1 cellular context compared by ENCODE assay signal in the genomic region with DNA sequence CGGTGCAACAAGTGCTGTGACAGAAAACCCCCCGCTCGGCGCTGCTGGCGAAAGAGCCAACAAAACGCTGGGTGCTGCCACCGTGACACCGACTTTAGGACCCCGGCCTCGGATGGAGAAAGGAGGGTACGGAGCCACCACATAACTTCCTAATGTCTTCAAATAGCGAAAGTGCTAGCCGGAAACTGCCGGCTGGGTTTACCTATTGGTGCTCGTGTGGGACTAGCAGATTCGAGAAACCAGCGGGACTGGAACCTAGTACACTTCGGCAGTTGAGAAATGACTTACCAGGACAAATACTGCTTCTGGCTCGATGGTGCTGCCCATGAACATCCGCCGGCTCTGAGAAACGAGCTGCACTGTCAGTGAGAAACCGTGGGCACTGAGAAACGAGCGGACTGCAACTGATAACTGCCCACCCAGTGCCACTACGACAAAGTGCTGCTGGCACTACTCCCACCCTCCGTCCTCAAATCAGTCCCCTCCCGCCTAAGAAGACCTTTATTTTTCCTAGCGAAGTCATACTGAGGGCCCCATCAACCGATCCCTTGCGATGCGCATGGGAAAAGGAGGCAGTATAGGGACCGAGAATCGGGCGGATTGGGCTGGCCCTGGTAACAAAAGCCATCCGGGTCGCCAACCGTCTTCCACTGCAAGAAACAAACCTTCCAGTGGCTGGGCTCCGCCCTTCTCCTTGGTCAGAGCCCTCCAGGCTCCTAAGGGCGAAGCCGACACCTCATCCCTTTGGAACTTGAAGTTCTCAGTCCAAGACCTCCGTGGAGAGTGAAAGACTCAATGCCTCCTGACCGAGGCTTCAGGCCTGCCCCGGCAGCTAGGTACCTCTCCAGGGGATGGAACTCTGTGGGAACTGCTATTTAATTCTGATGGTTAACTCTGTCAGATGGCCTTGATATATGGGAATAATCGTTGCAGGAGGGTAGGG.
A peak's percentile ranks its signal among the peaks of the same experiment; 100 is the strongest.
TF ChIP-seq lines count a peak whose summit lies in the region.

No MANE protein-coding gene starts in this region.

TF ChIP-seq in HepG2, 621 proteins besides CTCF, POLR2A, EP300 and RAD21 (continued from another document and continues in another):
- TF ChIP-seq, protein P1, sequence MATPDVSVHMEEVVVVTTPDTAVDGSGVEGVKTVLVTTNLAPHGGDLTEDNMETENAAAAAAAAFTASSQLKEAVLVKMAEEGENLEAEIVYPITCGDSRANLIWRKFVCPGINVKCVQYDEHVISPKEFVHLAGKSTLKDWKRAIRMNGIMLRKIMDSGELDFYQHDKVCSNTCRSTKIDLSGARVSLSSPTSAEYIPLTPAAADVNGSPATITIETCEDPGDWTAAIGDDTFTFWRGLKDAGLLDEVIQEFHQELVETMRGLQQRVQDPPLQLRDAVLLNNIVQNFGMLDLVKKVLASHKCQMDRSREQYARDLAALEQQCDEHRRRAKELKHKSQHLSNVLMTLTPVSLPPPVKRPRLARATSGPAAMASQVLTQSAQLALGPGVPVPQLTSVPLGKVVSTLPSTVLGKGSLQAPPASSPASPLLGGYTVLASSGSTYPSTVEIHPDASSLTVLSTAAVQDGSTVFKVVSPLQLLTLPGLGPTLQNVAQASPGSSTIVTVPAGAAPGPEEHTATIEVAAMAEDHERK (CRISPR knock-in tag; IDR thresholded peaks at IDR 0.05; ENCODE audit: low read depth) = no peak
- TF ChIP-seq IRX3 (CRISPR knock-in tag; IDR thresholded peaks at IDR 0.05; ENCODE audit: borderline replicate concordance, low read depth) = no peak
- TF ChIP-seq, protein P2, sequence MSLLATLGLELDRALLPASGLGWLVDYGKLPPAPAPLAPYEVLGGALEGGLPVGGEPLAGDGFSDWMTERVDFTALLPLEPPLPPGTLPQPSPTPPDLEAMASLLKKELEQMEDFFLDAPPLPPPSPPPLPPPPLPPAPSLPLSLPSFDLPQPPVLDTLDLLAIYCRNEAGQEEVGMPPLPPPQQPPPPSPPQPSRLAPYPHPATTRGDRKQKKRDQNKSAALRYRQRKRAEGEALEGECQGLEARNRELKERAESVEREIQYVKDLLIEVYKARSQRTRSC (CRISPR knock-in tag; IDR thresholded peaks at IDR 0.05; ENCODE audit: low read depth) = no peak
- TF ChIP-seq, protein P3, sequence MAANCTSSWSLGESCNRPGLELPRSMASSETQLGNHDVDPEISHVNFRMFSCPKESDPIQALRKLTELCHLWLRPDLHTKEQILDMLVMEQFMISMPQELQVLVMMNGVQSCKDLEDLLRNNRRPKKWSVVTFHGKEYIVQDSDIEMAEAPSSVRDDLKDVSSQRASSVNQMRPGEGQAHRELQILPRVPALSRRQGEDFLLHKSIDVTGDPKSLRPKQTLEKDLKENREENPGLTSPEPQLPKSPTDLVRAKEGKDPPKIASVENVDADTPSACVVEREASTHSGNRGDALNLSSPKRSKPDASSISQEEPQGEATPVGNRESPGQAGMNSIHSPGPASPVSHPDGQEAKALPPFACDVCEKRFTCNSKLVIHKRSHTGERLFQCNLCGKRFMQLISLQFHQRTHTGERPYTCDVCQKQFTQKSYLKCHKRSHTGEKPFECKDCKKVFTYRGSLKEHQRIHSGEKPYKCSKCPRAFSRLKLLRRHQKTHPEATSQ (CRISPR knock-in tag; IDR thresholded peaks at IDR 0.05; ENCODE audit: borderline replicate concordance) = peak; percentile 86; the same call in 1 of the 2 replicates
- no peak for TF ChIP-seq EZH2 (conservative IDR thresholded peaks at IDR 0.05; ENCODE audit: low read depth, low read length)
- TF ChIP-seq, protein P4, sequence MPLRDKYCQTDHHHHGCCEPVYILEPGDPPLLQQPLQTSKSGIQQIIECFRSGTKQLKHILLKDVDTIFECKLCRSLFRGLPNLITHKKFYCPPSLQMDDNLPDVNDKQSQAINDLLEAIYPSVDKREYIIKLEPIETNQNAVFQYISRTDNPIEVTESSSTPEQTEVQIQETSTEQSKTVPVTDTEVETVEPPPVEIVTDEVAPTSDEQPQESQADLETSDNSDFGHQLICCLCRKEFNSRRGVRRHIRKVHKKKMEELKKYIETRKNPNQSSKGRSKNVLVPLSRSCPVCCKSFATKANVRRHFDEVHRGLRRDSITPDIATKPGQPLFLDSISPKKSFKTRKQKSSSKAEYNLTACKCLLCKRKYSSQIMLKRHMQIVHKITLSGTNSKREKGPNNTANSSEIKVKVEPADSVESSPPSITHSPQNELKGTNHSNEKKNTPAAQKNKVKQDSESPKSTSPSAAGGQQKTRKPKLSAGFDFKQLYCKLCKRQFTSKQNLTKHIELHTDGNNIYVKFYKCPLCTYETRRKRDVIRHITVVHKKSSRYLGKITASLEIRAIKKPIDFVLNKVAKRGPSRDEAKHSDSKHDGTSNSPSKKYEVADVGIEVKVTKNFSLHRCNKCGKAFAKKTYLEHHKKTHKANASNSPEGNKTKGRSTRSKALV (CRISPR knock-in tag; IDR thresholded peaks at IDR 0.05) = peak; percentile 21; the same call in 1 of the 2 replicates
- no peak for TF ChIP-seq ZNF615 (CRISPR knock-in tag; IDR thresholded peaks at IDR 0.05; ENCODE audit: borderline replicate concordance)
- TF ChIP-seq, protein P5, sequence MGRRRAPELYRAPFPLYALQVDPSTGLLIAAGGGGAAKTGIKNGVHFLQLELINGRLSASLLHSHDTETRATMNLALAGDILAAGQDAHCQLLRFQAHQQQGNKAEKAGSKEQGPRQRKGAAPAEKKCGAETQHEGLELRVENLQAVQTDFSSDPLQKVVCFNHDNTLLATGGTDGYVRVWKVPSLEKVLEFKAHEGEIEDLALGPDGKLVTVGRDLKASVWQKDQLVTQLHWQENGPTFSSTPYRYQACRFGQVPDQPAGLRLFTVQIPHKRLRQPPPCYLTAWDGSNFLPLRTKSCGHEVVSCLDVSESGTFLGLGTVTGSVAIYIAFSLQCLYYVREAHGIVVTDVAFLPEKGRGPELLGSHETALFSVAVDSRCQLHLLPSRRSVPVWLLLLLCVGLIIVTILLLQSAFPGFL (CRISPR knock-in tag; IDR thresholded peaks at IDR 0.05) = no peak
- peak; percentile 28 for TF ChIP-seq ZEB1 (IDR thresholded peaks at IDR 0.05; ENCODE audit: insufficient replicate concordance, low read depth)
- TF ChIP-seq, protein P6, sequence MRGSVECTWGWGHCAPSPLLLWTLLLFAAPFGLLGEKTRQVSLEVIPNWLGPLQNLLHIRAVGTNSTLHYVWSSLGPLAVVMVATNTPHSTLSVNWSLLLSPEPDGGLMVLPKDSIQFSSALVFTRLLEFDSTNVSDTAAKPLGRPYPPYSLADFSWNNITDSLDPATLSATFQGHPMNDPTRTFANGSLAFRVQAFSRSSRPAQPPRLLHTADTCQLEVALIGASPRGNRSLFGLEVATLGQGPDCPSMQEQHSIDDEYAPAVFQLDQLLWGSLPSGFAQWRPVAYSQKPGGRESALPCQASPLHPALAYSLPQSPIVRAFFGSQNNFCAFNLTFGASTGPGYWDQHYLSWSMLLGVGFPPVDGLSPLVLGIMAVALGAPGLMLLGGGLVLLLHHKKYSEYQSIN (CRISPR knock-in tag; IDR thresholded peaks at IDR 0.05; ENCODE audit: borderline replicate concordance) = no peak
- no peak for TF ChIP-seq ZNF589 (CRISPR knock-in tag; conservative IDR thresholded peaks at IDR 0.05)
- no peak; the same call in 1 of the 2 replicates for TF ChIP-seq ATF7-NPFF (CRISPR knock-in tag; IDR thresholded peaks at IDR 0.05; ENCODE audit: low read depth)
- TF ChIP-seq, protein P7, sequence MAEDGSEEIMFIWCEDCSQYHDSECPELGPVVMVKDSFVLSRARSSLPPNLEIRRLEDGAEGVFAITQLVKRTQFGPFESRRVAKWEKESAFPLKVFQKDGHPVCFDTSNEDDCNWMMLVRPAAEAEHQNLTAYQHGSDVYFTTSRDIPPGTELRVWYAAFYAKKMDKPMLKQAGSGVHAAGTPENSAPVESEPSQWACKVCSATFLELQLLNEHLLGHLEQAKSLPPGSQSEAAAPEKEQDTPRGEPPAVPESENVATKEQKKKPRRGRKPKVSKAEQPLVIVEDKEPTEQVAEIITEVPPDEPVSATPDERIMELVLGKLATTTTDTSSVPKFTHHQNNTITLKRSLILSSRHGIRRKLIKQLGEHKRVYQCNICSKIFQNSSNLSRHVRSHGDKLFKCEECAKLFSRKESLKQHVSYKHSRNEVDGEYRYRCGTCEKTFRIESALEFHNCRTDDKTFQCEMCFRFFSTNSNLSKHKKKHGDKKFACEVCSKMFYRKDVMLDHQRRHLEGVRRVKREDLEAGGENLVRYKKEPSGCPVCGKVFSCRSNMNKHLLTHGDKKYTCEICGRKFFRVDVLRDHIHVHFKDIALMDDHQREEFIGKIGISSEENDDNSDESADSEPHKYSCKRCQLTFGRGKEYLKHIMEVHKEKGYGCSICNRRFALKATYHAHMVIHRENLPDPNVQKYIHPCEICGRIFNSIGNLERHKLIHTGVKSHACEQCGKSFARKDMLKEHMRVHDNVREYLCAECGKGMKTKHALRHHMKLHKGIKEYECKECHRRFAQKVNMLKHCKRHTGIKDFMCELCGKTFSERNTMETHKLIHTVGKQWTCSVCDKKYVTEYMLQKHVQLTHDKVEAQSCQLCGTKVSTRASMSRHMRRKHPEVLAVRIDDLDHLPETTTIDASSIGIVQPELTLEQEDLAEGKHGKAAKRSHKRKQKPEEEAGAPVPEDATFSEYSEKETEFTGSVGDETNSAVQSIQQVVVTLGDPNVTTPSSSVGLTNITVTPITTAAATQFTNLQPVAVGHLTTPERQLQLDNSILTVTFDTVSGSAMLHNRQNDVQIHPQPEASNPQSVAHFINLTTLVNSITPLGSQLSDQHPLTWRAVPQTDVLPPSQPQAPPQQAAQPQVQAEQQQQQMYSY (CRISPR knock-in tag; IDR thresholded peaks at IDR 0.05) = peak; percentile 73
- no peak for TF ChIP-seq ZKSCAN5 (CRISPR knock-in tag; IDR thresholded peaks at IDR 0.05)
- TF ChIP-seq ZNF501 (CRISPR knock-in tag; IDR thresholded peaks at IDR 0.05) = no peak
- no peak for TF ChIP-seq ZNF879 (CRISPR knock-in tag; IDR thresholded peaks at IDR 0.05)
- TF ChIP-seq MEIS1 (CRISPR knock-in tag; IDR thresholded peaks at IDR 0.05; ENCODE audit: borderline replicate concordance) = peak; percentile 65; the same call in 1 of the 2 replicates
- TF ChIP-seq THAP11 (CRISPR knock-in tag; IDR thresholded peaks at IDR 0.05) = peak; percentile 91
- TF ChIP-seq ZSCAN25 (CRISPR knock-in tag; IDR thresholded peaks at IDR 0.05) = no peak
- TF ChIP-seq HNRNPUL1 (IDR thresholded peaks at IDR 0.05; ENCODE audit: low read depth, low read length) = no peak
- TF ChIP-seq JUND (CRISPR knock-in tag; IDR thresholded peaks at IDR 0.05) = 0 out of 2 replicates have a peak, but pooled peaks have one; percentile 33
- no peak for TF ChIP-seq HNRNPLL (IDR thresholded peaks at IDR 0.05; ENCODE audit: low read depth, low read length, poor library complexity, severe bottlenecking)
- no peak for TF ChIP-seq SSRP1 (CRISPR knock-in tag; IDR thresholded peaks at IDR 0.05)
- TF ChIP-seq ZZZ3 (CRISPR knock-in tag; IDR thresholded peaks at IDR 0.05; ENCODE audit: borderline replicate concordance) = no peak; the same call in 1 of the 2 replicates
- TF ChIP-seq SRSF4 (IDR thresholded peaks at IDR 0.05; ENCODE audit: low read depth, low read length, poor library complexity, severe bottlenecking) = no peak
- TF ChIP-seq NFE2 (CRISPR knock-in tag; IDR thresholded peaks at IDR 0.05) = no peak
- no peak for TF ChIP-seq NFE2L1 (CRISPR knock-in tag; IDR thresholded peaks at IDR 0.05; ENCODE audit: borderline replicate concordance)
- no peak for TF ChIP-seq HDAC1 (CRISPR knock-in tag; IDR thresholded peaks at IDR 0.05)
- 0 out of 2 replicates have a peak, but pooled peaks have one; percentile 55 for TF ChIP-seq DNMT3B (CRISPR knock-in tag; conservative IDR thresholded peaks at IDR 0.05)
- TF ChIP-seq ZNF749 (CRISPR knock-in tag; IDR thresholded peaks at IDR 0.05; ENCODE audit: borderline replicate concordance) = no peak; the same call in 1 of the 2 replicates
- 0 out of 2 replicates have a peak, but pooled peaks have one; percentile 26 for TF ChIP-seq SNAPC2 (CRISPR knock-in tag; IDR thresholded peaks at IDR 0.05)
- peak; percentile 92 for TF ChIP-seq YEATS2 (CRISPR knock-in tag; IDR thresholded peaks at IDR 0.05; ENCODE audit: borderline replicate concordance)
- TF ChIP-seq ZFP37 (CRISPR knock-in tag; IDR thresholded peaks at IDR 0.05; ENCODE audit: borderline replicate concordance) = no peak
- TF ChIP-seq NR2F2 (IDR thresholded peaks at IDR 0.05; ENCODE audit: borderline replicate concordance, low read depth) = no peak
- no peak for TF ChIP-seq ZKSCAN1 (IDR thresholded peaks at IDR 0.05; ENCODE audit: low read length)
- no peak for TF ChIP-seq NFRKB (IDR thresholded peaks at IDR 0.05)
- TF ChIP-seq ZNF44 (CRISPR knock-in tag; IDR thresholded peaks at IDR 0.05) = no peak
- TF ChIP-seq ZNF891 (CRISPR knock-in tag; IDR thresholded peaks at IDR 0.05) = no peak
- TF ChIP-seq CBX5 (CRISPR knock-in tag; IDR thresholded peaks at IDR 0.05; ENCODE audit: borderline replicate concordance) = peak; percentile 60; the same call in 1 of the 2 replicates
- peak; percentile 49; the same call in 1 of the 3 replicates for TF ChIP-seq MXI1 (IDR thresholded peaks at IDR 0.05; ENCODE audit: borderline replicate concordance, low read depth, low read length)
- TF ChIP-seq ZNF605 (CRISPR knock-in tag; IDR thresholded peaks at IDR 0.05) = peak; percentile 50
- peak; percentile 70 for TF ChIP-seq ZFP1 (CRISPR knock-in tag; IDR thresholded peaks at IDR 0.05)
- TF ChIP-seq ZNF20 (CRISPR knock-in tag; IDR thresholded peaks at IDR 0.05) = no peak
- TF ChIP-seq SNAI1 (CRISPR knock-in tag; IDR thresholded peaks at IDR 0.05; ENCODE audit: borderline replicate concordance) = no peak
- TF ChIP-seq, protein P8, sequence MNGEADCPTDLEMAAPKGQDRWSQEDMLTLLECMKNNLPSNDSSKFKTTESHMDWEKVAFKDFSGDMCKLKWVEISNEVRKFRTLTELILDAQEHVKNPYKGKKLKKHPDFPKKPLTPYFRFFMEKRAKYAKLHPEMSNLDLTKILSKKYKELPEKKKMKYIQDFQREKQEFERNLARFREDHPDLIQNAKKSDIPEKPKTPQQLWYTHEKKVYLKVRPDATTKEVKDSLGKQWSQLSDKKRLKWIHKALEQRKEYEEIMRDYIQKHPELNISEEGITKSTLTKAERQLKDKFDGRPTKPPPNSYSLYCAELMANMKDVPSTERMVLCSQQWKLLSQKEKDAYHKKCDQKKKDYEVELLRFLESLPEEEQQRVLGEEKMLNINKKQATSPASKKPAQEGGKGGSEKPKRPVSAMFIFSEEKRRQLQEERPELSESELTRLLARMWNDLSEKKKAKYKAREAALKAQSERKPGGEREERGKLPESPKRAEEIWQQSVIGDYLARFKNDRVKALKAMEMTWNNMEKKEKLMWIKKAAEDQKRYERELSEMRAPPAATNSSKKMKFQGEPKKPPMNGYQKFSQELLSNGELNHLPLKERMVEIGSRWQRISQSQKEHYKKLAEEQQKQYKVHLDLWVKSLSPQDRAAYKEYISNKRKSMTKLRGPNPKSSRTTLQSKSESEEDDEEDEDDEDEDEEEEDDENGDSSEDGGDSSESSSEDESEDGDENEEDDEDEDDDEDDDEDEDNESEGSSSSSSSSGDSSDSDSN (CRISPR knock-in tag; IDR thresholded peaks at IDR 0.05) = peak; percentile 93
- 0 out of 2 replicates have a peak, but pooled peaks have one; percentile 73 for TF ChIP-seq ZNF556 (CRISPR knock-in tag; IDR thresholded peaks at IDR 0.05; ENCODE audit: borderline replicate concordance)
